In genomic region chr1:42922687-42923366, GRCh38 we compare ENCODE assay signal across 8 cellular contexts. TPM values are rescaled to one million over a fixed set of nuclear protein-coding genes. Genes with fewer than 3 reads are reported as not detected.
DNase-seq lines count a peak whose midpoint lies in the region; ATAC-seq and TF ChIP-seq lines count a peak whose summit lies in the region.

No MANE protein-coding gene starts in this region.

- H3K27ac ChIP-seq in RWPE2 (ENCODE audit: poor library complexity, severe bottlenecking): peak overlapping the region; percentile 99
- H3K27ac ChIP-seq in gastrocnemius medialis: no peak overlapping the region

- H3K9me2 ChIP-seq in Loucy (replicated peaks; ENCODE audit: low read depth, low read length): no peaks in the 10 kb centered on the region

- intact Hi-C loops in gastrocnemius medialis (cut with DNase I; ENCODE audit: low total_unique reads): loop anchor here (10.0 kb wide), 2 partner anchors 108 to 252 kb away; partner anchors contain the start of genes CFAP57, EBNA1BP2, ERMAP and SVBP

- H2AFZ ChIP-seq in Loucy (ENCODE audit: low read length): no peak overlapping the region

- peak; percentile 57 for ATAC-seq in RWPE2 (ENCODE audit: low read depth)
- ATAC-seq in gastrocnemius medialis: peak; percentile 20 to 33
- ATAC-seq in HG03442 (IDR thresholded peaks at IDR 0.05; ENCODE audit: unreplicated experiment): no peak

- H3K79me2 ChIP-seq in Loucy (ENCODE audit: insufficient read depth, low read length): no peaks in the 10 kb centered on the region

- H3K4me1 ChIP-seq in Loucy (ENCODE audit: insufficient read depth, low read length, poor library complexity, severe bottlenecking) (peaks cover 12% of the 10 kb centered on the region), RWPE2 (ENCODE audit: insufficient read depth, poor library complexity, severe bottlenecking) (peaks cover 8% of the 10 kb centered on the region), gastrocnemius medialis (peaks cover 3 to 10% of the 10 kb centered on the region in 2 donors)

- peak; percentile 74 for TF ChIP-seq CTCF in GM13977 (IDR thresholded peaks at IDR 0.05; ENCODE audit: extremely low read depth, insufficient read depth, missing control alignments)
- peak; percentile 87 for TF ChIP-seq CTCF in Loucy (conservative IDR thresholded peaks at IDR 0.05; ENCODE audit: low read length)
- peak; percentile 95 for TF ChIP-seq CTCF in RWPE2 (IDR thresholded peaks at IDR 0.05; ENCODE audit: poor library complexity, severe bottlenecking)
- TF ChIP-seq CTCF in astrocyte of the cerebellum (IDR thresholded peaks at IDR 0.05; ENCODE audit: low read depth, low read length, missing control alignments): peak; percentile 87
- TF ChIP-seq CTCF in gastrocnemius medialis (IDR thresholded peaks at IDR 0.05 in 4 of 5, conservative IDR thresholded peaks at IDR 0.05 in 1 of 5): peak; percentile 6 to 53 (median 37)

- no peak for TF ChIP-seq POLR2A in gastrocnemius medialis (IDR thresholded peaks at IDR 0.05)

- DNase-seq in AG20443 (ENCODE audit: low spot score): peak; percentile 77
- DNase-seq in GM13977 (ENCODE audit: low spot score): peak; percentile 85
- DNase-seq in RWPE2 (ENCODE audit: low spot score): no peak
- peak; percentile 66 for DNase-seq in astrocyte of the cerebellum (ENCODE audit: low read depth)
- DNase-seq in hepatic stellate cell (ENCODE audit: low spot score): peak; percentile 72
- DNase-seq in gastrocnemius medialis: no peak

- H3K9me3 ChIP-seq in Loucy (ENCODE audit: insufficient read depth, low read depth, low read length) (no peaks in the 10 kb centered on the region), RWPE2 (ENCODE audit: severe bottlenecking) (no peaks in the 10 kb centered on the region), gastrocnemius medialis (no peaks in the 10 kb centered on the region)

- H3K27me3 ChIP-seq in Loucy (ENCODE audit: insufficient read depth, low read length, poor library complexity, severe bottlenecking): no peaks in the 10 kb centered on the region
- no peaks in the 10 kb centered on the region for H3K27me3 ChIP-seq in RWPE2 (ENCODE audit: insufficient read depth, poor library complexity, severe bottlenecking)
- peaks cover 4 to 17% (median 10%) of the 10 kb centered on the region in 3 donors for H3K27me3 ChIP-seq in gastrocnemius medialis

- no peaks in the 10 kb centered on the region for H3F3A ChIP-seq in Loucy (ENCODE audit: low read depth)

- in situ Hi-C loops in GM13977 (cut with MboI; ENCODE audit: low pct_unique_long_range_greater_than_20kb, low sequenced_read_pairs, unreplicated experiment): no loop called here
- in situ Hi-C loops in astrocyte of the cerebellum (cut with HindIII; ENCODE audit: low sequenced_read_pairs): loop anchor here (5.0 kb wide), 1 partner anchor 91 kb away; no protein-coding TSS in a partner anchor
- in situ Hi-C loops in gastrocnemius medialis (cut with MboI; ENCODE audit: low sequenced_read_pairs in 4 of 4): no loop called here

- peaks cover 28% of the 10 kb centered on the region; the same call in 1 of the 2 replicates for H3K36me3 ChIP-seq in Loucy (ENCODE audit: insufficient read depth, low read length)
- H3K36me3 ChIP-seq in RWPE2 (ENCODE audit: low read depth): peaks cover 28% of the 10 kb centered on the region
- no peaks in the 10 kb centered on the region for H3K36me3 ChIP-seq in gastrocnemius medialis

- peak overlapping the region; percentile 81 for H3K9ac ChIP-seq in Loucy (ENCODE audit: low read depth, low read length, poor library complexity, severe bottlenecking)

- H3K4me2 ChIP-seq in Loucy (ENCODE audit: low read depth, low read length, poor library complexity, severe bottlenecking): peak overlapping the region; percentile 82

- no peaks in the 10 kb centered on the region for H4K20me1 ChIP-seq in Loucy (ENCODE audit: insufficient read depth, low read length, poor library complexity, severe bottlenecking)

- H3K4me3 ChIP-seq in Loucy (ENCODE audit: low read length, poor library complexity, severe bottlenecking): peak overlapping the region; percentile 82
- H3K4me3 ChIP-seq in RWPE2 (ENCODE audit: severe bottlenecking): no peak overlapping the region
- H3K4me3 ChIP-seq in astrocyte of the cerebellum (ENCODE audit: low read depth, low read length): no peak overlapping the region
- no peak overlapping the region for H3K4me3 ChIP-seq in gastrocnemius medialis

RNA-seq across cellular contexts. Expression of gene SLC2A1, which starts 35.8 kb away (rescaled TPM):
- total RNA-seq in gastrocnemius medialis: 10 to 100 TPM in 2 of 4 donors, 1 to 10 TPM in 2; 6.3 to 16.1 (median 9.4) TPM

Comparison
In these comparisons a context has a peak if more than half of its experiments do, and no peak if none do; other contexts are left out.
1. DNase-seq: peak in AG20443 (single experiment), GM13977 (single experiment), astrocyte of the cerebellum (single experiment) and hepatic stellate cell (single experiment); none in RWPE2 (single experiment) and gastrocnemius medialis (0 of 2).
2. CTCF ChIP-seq: peak in every context shown above with its lines; median percentile 95 in RWPE2; 87 in Loucy; 87 in astrocyte of the cerebellum; 74 in GM13977; 37 in gastrocnemius medialis.